ENCODE assay signal across 22 cellular contexts in genomic region chr12:116996058-116996457, GRCh38.
"Had no signal": no experiment of that assay in that cellular context is flagged by ENCODE, and none has a peak within 500 bp of the region (broad histone marks: within the 10 kb centered on the region; RNA-seq: fewer than 3 reads in every experiment).

No MANE protein-coding gene starts in this region.

- H3K4me3 Mint-ChIP-seq: activated CD4-positive, alpha-beta memory T cell treated with anti-CD3 and anti-CD28 coated beads for 36 hours; activated naive CD4-positive, alpha-beta T cell treated with anti-CD3 and anti-CD28 coated beads, Interleukin-2, amount 10 ng/mL, durations not matched to agents 7 days and 5 days; activated T-cell treated with anti-CD3 and anti-CD28 coated beads, Interleukin-2, amount 50 U/mL, for 72 hours; central memory CD8-positive, alpha-beta T cell; effector memory CD8-positive, alpha-beta T cell; immature natural killer cell; natural killer cell treated with Interleukin-12 subunit alpha and Interleukin-12 subunit beta and Interleukin-15 and Interleukin-18, amount 100 ng/mL, for 72 hours; stimulated activated memory B cell treated with anti-CD40 and anti-IgM and Interleukin-4, amounts not matched to agents 10 μg/mL and 1 μg/mL and 100 μg/mL, for 72 hours had no signal

- H3K27me3 Mint-ChIP-seq: activated CD4-positive, alpha-beta memory T cell treated with anti-CD3 and anti-CD28 coated beads for 36 hours; activated naive CD4-positive, alpha-beta T cell treated with anti-CD3 and anti-CD28 coated beads, Interleukin-2, amount 10 ng/mL, durations not matched to agents 7 days and 5 days; central memory CD8-positive, alpha-beta T cell; effector memory CD8-positive, alpha-beta T cell; natural killer cell treated with Interleukin-12 subunit alpha and Interleukin-12 subunit beta and Interleukin-15 and Interleukin-18, amount 100 ng/mL, for 72 hours; stimulated activated memory B cell treated with anti-CD40 and anti-IgM and Interleukin-4, amounts not matched to agents 10 μg/mL and 1 μg/mL and 100 μg/mL, for 72 hours had no signal

- ATAC-seq: activated T-cell treated with anti-CD3 and anti-CD28 coated beads, Interleukin-2, amount 50 U/mL, for 72 hours; body of pancreas; effector memory CD8-positive, alpha-beta T cell; natural killer cell treated with Interleukin-12 subunit alpha and Interleukin-12 subunit beta and Interleukin-15 and Interleukin-18, amount 100 ng/mL, for 72 hours; pancreas; psoas muscle; right lobe of liver; stimulated activated memory B cell treated with anti-CD40 and anti-IgM and Interleukin-4, amounts not matched to agents 10 μg/mL and 1 μg/mL and 100 μg/mL, for 72 hours had no signal

- H3K9me3 ChIP-seq: body of pancreas, esophagus muscularis mucosa, pancreas, psoas muscle, right lobe of liver, stomach, transverse colon had no signal

- H3K36me3 Mint-ChIP-seq: natural killer cell treated with Interleukin-12 subunit alpha and Interleukin-12 subunit beta and Interleukin-15 and Interleukin-18, amount 100 ng/mL, for 72 hours had no signal

- H3K27ac ChIP-seq: body of pancreas, esophagus muscularis mucosa, hepatocyte, pancreas, psoas muscle, right lobe of liver, skin epidermis, stomach, transverse colon had no signal

- H3K4me1 ChIP-seq: esophagus muscularis mucosa, pancreas, psoas muscle, stomach, transverse colon had no signal

- H3K4me1 Mint-ChIP-seq: activated naive CD4-positive, alpha-beta T cell treated with anti-CD3 and anti-CD28 coated beads, Interleukin-2, amount 10 ng/mL, durations not matched to agents 7 days and 5 days; central memory CD8-positive, alpha-beta T cell; immature natural killer cell had no signal

- H3K27me3 ChIP-seq: body of pancreas, esophagus muscularis mucosa, hepatocyte, pancreas, right lobe of liver, stomach, transverse colon had no signal

- H3K4me3 ChIP-seq: body of pancreas, esophagus muscularis mucosa, hepatocyte, pancreas, psoas muscle, right lobe of liver, skin epidermis, stomach, transverse colon had no signal

- H3K9me3 Mint-ChIP-seq: activated CD4-positive, alpha-beta memory T cell treated with anti-CD3 and anti-CD28 coated beads for 36 hours; activated naive CD4-positive, alpha-beta T cell treated with anti-CD3 and anti-CD28 coated beads, Interleukin-2, amount 10 ng/mL, durations not matched to agents 7 days and 5 days; activated T-cell treated with anti-CD3 and anti-CD28 coated beads, Interleukin-2, amount 50 U/mL, for 72 hours; central memory CD8-positive, alpha-beta T cell; effector memory CD8-positive, alpha-beta T cell; immature natural killer cell; natural killer cell treated with Interleukin-12 subunit alpha and Interleukin-12 subunit beta and Interleukin-15 and Interleukin-18, amount 100 ng/mL, for 72 hours; stimulated activated memory B cell treated with anti-CD40 and anti-IgM and Interleukin-4, amounts not matched to agents 10 μg/mL and 1 μg/mL and 100 μg/mL, for 72 hours had no signal

- H3K27ac Mint-ChIP-seq: activated CD4-positive, alpha-beta memory T cell treated with anti-CD3 and anti-CD28 coated beads for 36 hours; activated naive CD4-positive, alpha-beta T cell treated with anti-CD3 and anti-CD28 coated beads, Interleukin-2, amount 10 ng/mL, durations not matched to agents 7 days and 5 days; activated T-cell treated with anti-CD3 and anti-CD28 coated beads, Interleukin-2, amount 50 U/mL, for 72 hours; immature natural killer cell; natural killer cell treated with Interleukin-12 subunit alpha and Interleukin-12 subunit beta and Interleukin-15 and Interleukin-18, amount 100 ng/mL, for 72 hours; stimulated activated memory B cell treated with anti-CD40 and anti-IgM and Interleukin-4, amounts not matched to agents 10 μg/mL and 1 μg/mL and 100 μg/mL, for 72 hours had no signal

- H3K36me3 ChIP-seq: right lobe of liver, transverse colon had no signal

- DNase-seq: activated CD4-positive, alpha-beta memory T cell treated with anti-CD3 and anti-CD28 coated beads for 36 hours; activated CD4-positive, alpha-beta T cell treated with anti-CD3 and anti-CD28 coated beads for 48 hours; activated effector memory CD4-positive, alpha-beta T cell treated with Interleukin-2 at 50 U/mL for 16 hours; activated naive CD4-positive, alpha-beta T cell treated with anti-CD3 and anti-CD28 coated beads, Interleukin-2, amount 10 ng/mL, durations not matched to agents 7 days and 5 days; activated T-cell treated with anti-CD3 and anti-CD28 coated beads, Interleukin-2, amount 50 U/mL, for 72 hours; body of pancreas; effector memory CD8-positive, alpha-beta T cell; immature natural killer cell; kidney glomerular epithelial cell; pancreas; psoas muscle; right lobe of liver; stimulated activated CD4-positive, alpha-beta T cell treated with anti-CD3 and anti-CD28 coated beads, Interleukin-2, amount 100 ng/mL, for 24 hours; stomach; T-helper 2 cell; transverse colon had no signal
